In the genomic region with DNA sequence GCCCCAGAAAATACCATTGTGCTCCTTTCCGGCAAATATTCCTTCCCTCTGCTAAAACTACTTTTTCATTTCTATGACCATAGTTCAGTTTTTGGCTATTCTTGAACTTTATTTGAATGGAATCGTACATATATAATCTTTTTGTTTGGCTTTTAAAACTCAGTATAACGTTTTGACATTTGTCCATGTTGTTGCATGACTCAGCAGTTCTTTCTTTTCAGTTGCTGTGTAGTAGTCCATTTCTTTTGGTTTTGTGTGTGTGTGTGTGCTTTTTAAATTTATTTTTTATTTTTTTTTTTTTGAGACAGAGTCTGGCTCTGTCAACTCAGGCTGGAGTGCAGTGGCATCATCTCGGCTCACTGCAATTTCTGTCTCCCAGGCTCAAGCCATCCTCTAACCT, we compare ENCODE assay signal across 28 cellular contexts.
"Had no signal": no experiment of that assay in that cellular context is flagged by ENCODE, and none has a peak within 500 bp of the region (broad histone marks: within the 10 kb centered on the region; RNA-seq: fewer than 3 reads in every experiment).

No MANE protein-coding gene starts in this region.

- H3K4me3 Mint-ChIP-seq: activated CD8-positive, alpha-beta memory T cell treated with anti-CD3 and anti-CD28 coated beads, Interleukin-2, amount 10 ng/mL, durations not matched to agents 7 days and 5 days; activated naive CD4-positive, alpha-beta T cell treated with anti-CD3 and anti-CD28 coated beads, Interleukin-2, amount 10 ng/mL, durations not matched to agents 7 days and 5 days; activated T-cell treated with anti-CD3 and anti-CD28 coated beads, Interleukin-2, amount 50 U/mL, for 4 hours; activated T-helper 17 cell treated with anti-CD3 and anti-CD28 coated beads, Interleukin-2, amount 50 U/mL, for 72 hours; T-helper 1 cell treated with Interleukin-12 subunit alpha and Interleukin-12 subunit beta and Interleukin-4 antibody, amounts not matched to agents 30 μg/mL and 1 μg/mL, for 36 hours had no signal

- H3K9me3 ChIP-seq: breast epithelium, Peyer's patch, SJSA1 had no signal

- H3K27ac Mint-ChIP-seq: activated CD8-positive, alpha-beta memory T cell treated with anti-CD3 and anti-CD28 coated beads, Interleukin-2, amount 10 ng/mL, durations not matched to agents 7 days and 5 days; activated naive CD4-positive, alpha-beta T cell treated with anti-CD3 and anti-CD28 coated beads, Interleukin-2, amount 10 ng/mL, durations not matched to agents 7 days and 5 days; activated T-helper 17 cell treated with anti-CD3 and anti-CD28 coated beads, Interleukin-2, amount 50 U/mL, for 72 hours; T-helper 1 cell treated with Interleukin-12 subunit alpha and Interleukin-12 subunit beta and Interleukin-4 antibody, amounts not matched to agents 30 μg/mL and 1 μg/mL, for 36 hours had no signal

- H3K27ac ChIP-seq: breast epithelium, Peyer's patch, RWPE1, SJSA1 had no signal

- H3K36me3 ChIP-seq: breast epithelium had no signal

- DNase-seq: activated CD4-positive, alpha-beta T cell treated with anti-CD3 and anti-CD28 coated beads for 48 hours; activated CD4-positive, alpha-beta T cell treated with anti-CD3 and anti-CD28 coated beads, Interleukin-2, amount 50 U/mL, for 48 hours; activated CD4-positive, CD25-positive, alpha-beta regulatory T cell treated with anti-CD3 and anti-CD28 coated beads, Interleukin-2, amount 50 U/mL, for 72 hours; activated CD8-positive, alpha-beta memory T cell treated with anti-CD3 and anti-CD28 coated beads, Interleukin-2, amount 10 ng/mL, durations not matched to agents 7 days and 5 days; activated gamma-delta T cell treated with Interleukin-2 at 50 U/mL for 16 hours; activated naive CD4-positive, alpha-beta T cell treated with anti-CD3 and anti-CD28 coated beads, Interleukin-2, amount 10 ng/mL, durations not matched to agents 7 days and 5 days; activated T-cell treated with anti-CD3 and anti-CD28 coated beads, Interleukin-2, amount 50 U/mL, for 4 hours; aorta; caudate nucleus; Karpas-422; MM.1S; NCI-H1105; NCI-H1436; NCI-H1694 treated with DMSO at 0.1 percent for 48 hours; NCI-H2029 treated with DMSO at 0.1 percent for 48 hours; NCI-H345; NCI-H510A; NCI-H69; NK-92 treated with Interleukin-12 subunit alpha and Interleukin-12 subunit beta, amount 100 ng/mL, for 24 hours; Peyer's patch; Right ventricle myocardium superior; SW 1271 had no signal

- H3K4me3 ChIP-seq: breast epithelium, Peyer's patch, SJSA1 had no signal

- H3K4me1 ChIP-seq: breast epithelium, SJSA1 had no signal

- H3K27me3 Mint-ChIP-seq: activated CD8-positive, alpha-beta memory T cell treated with anti-CD3 and anti-CD28 coated beads, Interleukin-2, amount 10 ng/mL, durations not matched to agents 7 days and 5 days; activated naive CD4-positive, alpha-beta T cell treated with anti-CD3 and anti-CD28 coated beads, Interleukin-2, amount 10 ng/mL, durations not matched to agents 7 days and 5 days; activated T-helper 17 cell treated with anti-CD3 and anti-CD28 coated beads, Interleukin-2, amount 50 U/mL, for 72 hours had no signal

- ATAC-seq: activated CD8-positive, alpha-beta memory T cell treated with anti-CD3 and anti-CD28 coated beads, Interleukin-2, amount 10 ng/mL, durations not matched to agents 7 days and 5 days; activated T-cell treated with anti-CD3 and anti-CD28 coated beads, Interleukin-2, amount 50 U/mL, for 4 hours; activated T-helper 17 cell treated with anti-CD3 and anti-CD28 coated beads, Interleukin-2, amount 50 U/mL, for 72 hours; SK-N-SH treated with all-trans-retinoic acid at 6 μM for 48 hours had no signal

- H3K9me3 Mint-ChIP-seq: activated naive CD4-positive, alpha-beta T cell treated with anti-CD3 and anti-CD28 coated beads, Interleukin-2, amount 10 ng/mL, durations not matched to agents 7 days and 5 days; activated T-cell treated with anti-CD3 and anti-CD28 coated beads, Interleukin-2, amount 50 U/mL, for 4 hours; activated T-helper 17 cell treated with anti-CD3 and anti-CD28 coated beads, Interleukin-2, amount 50 U/mL, for 72 hours; T-helper 1 cell treated with Interleukin-12 subunit alpha and Interleukin-12 subunit beta and Interleukin-4 antibody, amounts not matched to agents 30 μg/mL and 1 μg/mL, for 36 hours had no signal

- H3K27me3 ChIP-seq: breast epithelium, Peyer's patch, SJSA1 had no signal
